In genomic region chr7:4024133-4024532, GRCh38 we compare ENCODE assay signal across 4 cellular contexts.
"Had no signal": no experiment of that assay in that cellular context is flagged by ENCODE, and none has a peak within 500 bp of the region (broad histone marks: within the 10 kb centered on the region; RNA-seq: fewer than 3 reads in every experiment).

No MANE protein-coding gene starts in this region.

- H3K27ac Mint-ChIP-seq: GM23338, H9 had no signal

- DNase-seq: H9, HCEC 1CT, IMR-90 had no signal

- H3K4me3 ChIP-seq: GM23338 had no signal

- ATAC-seq: GM23338 had no signal

- H3K4me3 Mint-ChIP-seq: GM23338, H9 had no signal
